ENCODE assay signal across 8 cellular contexts in the genomic region with DNA sequence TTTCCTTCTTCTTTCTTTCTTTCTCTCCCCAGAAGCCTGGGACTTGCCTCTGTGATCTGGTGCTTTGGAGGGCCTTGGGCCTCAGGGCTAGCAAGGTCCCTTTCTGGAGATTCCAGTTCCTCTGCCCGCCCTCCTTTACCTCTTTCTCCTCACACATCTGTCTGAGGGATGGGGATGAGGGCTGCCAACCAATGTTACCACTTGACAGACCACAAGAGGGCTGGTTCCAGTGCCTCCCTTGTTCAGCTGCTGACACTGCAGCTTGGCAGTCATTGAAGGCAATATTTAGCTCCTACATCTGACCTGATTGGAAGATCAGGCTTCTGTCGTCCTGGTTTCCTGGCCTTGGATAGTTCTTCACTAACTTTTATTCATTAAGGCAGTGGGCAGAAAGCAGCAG. TPM values are rescaled to one million over a fixed set of nuclear protein-coding genes. Genes with fewer than 3 reads are reported as not detected.
DNase-seq lines count a peak whose midpoint lies in the region; ATAC-seq and TF ChIP-seq lines count a peak whose summit lies in the region.

No MANE protein-coding gene starts in this region.

- H3K36me3 ChIP-seq in endodermal cell (ENCODE audit: control insufficient read depth, insufficient read depth, low read length), result no peaks in the 10 kb centered on the region

- no peak overlapping the region for H3K27ac Mint-ChIP-seq in endodermal cell

- no peak overlapping the region for H3K9ac ChIP-seq in endodermal cell (ENCODE audit: extremely low read depth, low read length, poor library complexity, severe bottlenecking)

- no peak overlapping the region for H3K4me3 Mint-ChIP-seq in endodermal cell

- H3K27ac ChIP-seq in endodermal cell (ENCODE audit: low read depth, low read length), result no peak overlapping the region

- DNase-seq in Ammon's horn (ENCODE audit: low spot score) (peak; percentile 88), RPMI8226 (peak; percentile 83), endodermal cell (peak; percentile 88), dedifferentiated amniotic fluid mesenchymal stem cell (ENCODE audit: extremely low spot score) (no peak)
- DNase-seq in stimulated activated naive CD8-positive, alpha-beta T cell treated with anti-CD3 and anti-CD28 coated beads, Interleukin-15, Interleukin-2, amounts not matched to agents 100 U/mL and 50 U/mL, for 24 hours, result peak; percentile 34

- no peaks in the 10 kb centered on the region for H3K4me1 ChIP-seq in endodermal cell (ENCODE audit: control insufficient read depth, insufficient read depth, low read length)

- WGBS in endodermal cell (ENCODE audit: insufficient coverage in 1 of 2, insufficient read length in 1 of 2), 2 experiments, result 20 to 69% methylated on average over 1 to 2 of the region's 2 CpGs

- H3K36me3 Mint-ChIP-seq in endodermal cell (ENCODE audit: low read depth), result no peaks in the 10 kb centered on the region

- H3K27me3 Mint-ChIP-seq in endodermal cell (ENCODE audit: insufficient read depth), result peaks cover 2% of the 10 kb centered on the region

- H3K4me3 ChIP-seq in endodermal cell (ENCODE audit: low read length), result no peak overlapping the region

- peaks cover 25% of the 10 kb centered on the region for H3K4me1 Mint-ChIP-seq in endodermal cell

- no peaks in the 10 kb centered on the region for H3K9me3 ChIP-seq in endodermal cell (ENCODE audit: control insufficient read depth, low read length)

- no peaks in the 10 kb centered on the region for H3K9me3 Mint-ChIP-seq in endodermal cell

- ATAC-seq in stimulated activated naive CD8-positive, alpha-beta T cell treated with anti-CD3 and anti-CD28 coated beads, Interleukin-15, Interleukin-2, amounts not matched to agents 100 U/mL and 50 U/mL, for 24 hours, result no peak
- no peak for ATAC-seq in GM18907 (IDR thresholded peaks at IDR 0.05; ENCODE audit: unreplicated experiment)
- ATAC-seq in HG03045 (IDR thresholded peaks at IDR 0.05; ENCODE audit: unreplicated experiment), result no peak

- no peaks in the 10 kb centered on the region for H3K27me3 ChIP-seq in endodermal cell (ENCODE audit: control insufficient read depth, insufficient read depth, low read length, poor library complexity, severe bottlenecking)

- TF ChIP-seq CTCF in GM12874 (IDR thresholded peaks at IDR 0.05; ENCODE audit: insufficient read depth, low read depth, low read length), result 0 out of 2 replicates have a peak, but pooled peaks have one; percentile 26
- peak; percentile 68 for TF ChIP-seq CTCF in endodermal cell (conservative IDR thresholded peaks at IDR 0.05)

RNA-seq across cellular contexts. Expression of gene ZNF652, which starts 3.6 kb away (rescaled TPM):
- 10 to 100 TPM; 42.6 to 60.0 TPM for total RNA-seq in endodermal cell
- 15.5 TPM for polyA plus RNA-seq in endodermal cell (2013, experiment 1 of 2)
- polyA plus RNA-seq in endodermal cell (2013, experiment 2 of 2), result 19.1 TPM

RNA-seq across cellular contexts. Expression of gene PHB1, which starts 49.0 kb away (rescaled TPM):
- total RNA-seq in endodermal cell, result 100 to 1,000 TPM; 227 to 263 TPM
- polyA plus RNA-seq in endodermal cell (2013, experiment 1 of 2), result 109 TPM
- 101 TPM for polyA plus RNA-seq in endodermal cell (2013, experiment 2 of 2)
